1 cellular context compared by ENCODE assay signal in the genomic region with DNA sequence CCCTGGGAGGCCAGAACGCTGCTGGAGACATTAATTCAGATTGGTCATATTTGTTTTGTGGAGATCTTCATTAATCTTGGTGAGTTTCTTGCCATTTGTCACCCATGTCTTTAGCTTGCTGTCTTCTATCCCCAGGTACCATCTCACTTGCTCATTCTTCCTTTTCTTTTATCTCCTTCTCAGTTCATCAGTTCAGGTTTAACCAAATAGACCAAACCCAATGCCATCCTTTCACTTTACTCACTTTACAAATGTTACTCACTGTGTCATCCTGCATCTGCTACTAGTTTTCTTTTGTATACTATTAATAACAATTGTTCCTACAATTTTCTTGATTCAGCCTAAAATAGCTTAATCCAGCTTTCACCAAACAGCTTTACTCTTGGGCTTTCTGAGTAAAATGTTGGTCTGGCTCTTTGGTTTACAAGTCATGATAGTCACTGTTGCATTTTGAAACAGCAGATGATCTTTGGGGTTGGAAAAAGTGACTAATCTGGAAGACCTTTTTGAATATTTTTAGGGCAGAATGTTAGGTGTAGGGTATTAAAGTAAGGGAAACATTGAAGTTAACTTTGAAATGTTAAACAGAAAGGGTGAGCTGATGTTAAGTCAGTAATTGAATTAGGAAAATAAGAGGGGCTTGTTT.
TF ChIP-seq lines count a peak whose summit lies in the region.

No MANE protein-coding gene starts in this region.

TF ChIP-seq in IMR-90, 13 proteins besides CTCF, POLR2A, EP300 and RAD21:
- TF ChIP-seq NFE2L2 (IDR thresholded peaks at IDR 0.05; ENCODE audit: low read depth, low read length) (no peak), MXI1 (IDR thresholded peaks at IDR 0.05; ENCODE audit: borderline replicate concordance, low read depth, low read length) (no peak), RCOR1 (IDR thresholded peaks at IDR 0.05; ENCODE audit: insufficient replicate concordance, low read length) (no peak), MAZ (IDR thresholded peaks at IDR 0.05; ENCODE audit: borderline replicate concordance, low read depth, low read length) (no peak), FOS (IDR thresholded peaks at IDR 0.05; ENCODE audit: low read depth, low read length) (no peak), CEBPB (IDR thresholded peaks at IDR 0.05; ENCODE audit: low read depth, low read length) (no peak), MAFK (IDR thresholded peaks at IDR 0.05; ENCODE audit: low read depth, low read length) (no peak)
- TF ChIP-seq, protein P1, sequence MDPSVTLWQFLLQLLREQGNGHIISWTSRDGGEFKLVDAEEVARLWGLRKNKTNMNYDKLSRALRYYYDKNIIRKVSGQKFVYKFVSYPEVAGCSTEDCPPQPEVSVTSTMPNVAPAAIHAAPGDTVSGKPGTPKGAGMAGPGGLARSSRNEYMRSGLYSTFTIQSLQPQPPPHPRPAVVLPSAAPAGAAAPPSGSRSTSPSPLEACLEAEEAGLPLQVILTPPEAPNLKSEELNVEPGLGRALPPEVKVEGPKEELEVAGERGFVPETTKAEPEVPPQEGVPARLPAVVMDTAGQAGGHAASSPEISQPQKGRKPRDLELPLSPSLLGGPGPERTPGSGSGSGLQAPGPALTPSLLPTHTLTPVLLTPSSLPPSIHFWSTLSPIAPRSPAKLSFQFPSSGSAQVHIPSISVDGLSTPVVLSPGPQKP (IDR thresholded peaks at IDR 0.05; ENCODE audit: borderline replicate concordance, low read depth, low read length), result no peak
- TF ChIP-seq, protein P2, sequence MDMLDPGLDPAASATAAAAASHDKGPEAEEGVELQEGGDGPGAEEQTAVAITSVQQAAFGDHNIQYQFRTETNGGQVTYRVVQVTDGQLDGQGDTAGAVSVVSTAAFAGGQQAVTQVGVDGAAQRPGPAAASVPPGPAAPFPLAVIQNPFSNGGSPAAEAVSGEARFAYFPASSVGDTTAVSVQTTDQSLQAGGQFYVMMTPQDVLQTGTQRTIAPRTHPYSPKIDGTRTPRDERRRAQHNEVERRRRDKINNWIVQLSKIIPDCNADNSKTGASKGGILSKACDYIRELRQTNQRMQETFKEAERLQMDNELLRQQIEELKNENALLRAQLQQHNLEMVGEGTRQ (IDR thresholded peaks at IDR 0.05; ENCODE audit: low read depth, low read length), result no peak
